12 cellular contexts compared by ENCODE assay signal in the genomic region with DNA sequence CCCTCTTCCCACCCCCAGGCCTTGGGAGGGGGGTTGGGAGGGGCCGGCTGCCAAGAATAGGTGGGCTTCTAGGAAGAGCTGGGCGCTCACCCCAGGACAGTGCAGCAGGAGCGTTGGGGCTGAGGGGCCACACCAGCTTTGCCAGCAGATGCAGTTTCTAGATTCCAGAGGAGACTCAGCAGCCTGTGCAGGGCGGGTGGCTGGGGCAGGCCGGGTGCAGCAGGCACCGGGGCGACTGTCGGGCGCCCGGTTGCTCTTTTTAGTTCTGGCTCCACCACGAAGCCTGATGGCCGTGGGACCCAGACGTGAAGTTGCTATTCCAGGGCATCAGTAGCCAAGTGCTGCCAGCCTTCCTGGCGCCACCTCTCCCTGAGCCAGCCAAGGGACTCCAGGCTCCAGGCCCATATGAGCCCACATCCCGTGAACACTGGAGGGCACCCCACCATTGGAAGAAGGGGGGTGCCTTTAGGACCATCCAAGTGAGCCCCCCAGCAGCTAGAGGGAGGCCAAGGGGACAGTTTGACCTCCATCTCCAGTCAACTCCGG. TPM values are rescaled to one million over a fixed set of nuclear protein-coding genes. Genes with fewer than 3 reads are reported as not detected.
"Had no signal": no experiment of that assay in that cellular context is flagged by ENCODE, and none has a peak within 500 bp of the region (broad histone marks: within the 10 kb centered on the region; RNA-seq: fewer than 3 reads in every experiment).

No MANE protein-coding gene starts in this region.

- ATAC-seq: activated CD8-positive, alpha-beta memory T cell treated with anti-CD3 and anti-CD28 coated beads, Interleukin-2, amount 10 ng/mL, durations not matched to agents 7 days and 5 days; foreskin keratinocyte; stimulated activated effector memory CD8-positive, alpha-beta T cell treated with anti-CD3 and anti-CD28 coated beads, Interleukin-12 subunit alpha, Interleukin-12 subunit beta, amount 100 ng/mL, for 72 hours had no signal

- H3K9me3 Mint-ChIP-seq: activated naive CD4-positive, alpha-beta T cell treated with anti-CD3 and anti-CD28 coated beads, Interleukin-2, amount 50 U/mL, for 24 hours; activated T-cell treated with anti-CD3 and anti-CD28 coated beads, Interleukin-2, amount 50 U/mL, for 24 hours; stimulated activated effector memory CD8-positive, alpha-beta T cell treated with anti-CD3 and anti-CD28 coated beads, Interleukin-12 subunit alpha, Interleukin-12 subunit beta, amount 100 ng/mL, for 72 hours; T-helper 2 cell treated with Interferon-gamma antibody and Interleukin-4, amounts not matched to agents 5 μg/mL and 100 μg/mL, for 36 hours had no signal

- DNase-seq: activated CD4-positive, alpha-beta T cell treated with anti-CD3 and anti-CD28 coated beads for 1 hour; activated CD4-positive, alpha-beta T cell treated with anti-CD3 and anti-CD28 coated beads, Interleukin-2, amount 50 U/mL, for 48 hours; activated CD8-positive, alpha-beta memory T cell treated with anti-CD3 and anti-CD28 coated beads, Interleukin-2, amount 10 ng/mL, durations not matched to agents 7 days and 5 days; activated effector memory CD4-positive, alpha-beta T cell treated with Interleukin-2 at 50 U/mL for 16 hours; activated T-cell treated with anti-CD3 and anti-CD28 coated beads, Interleukin-2, amount 50 U/mL, for 24 hours; dorsolateral prefrontal cortex; foreskin keratinocyte; small intestine had no signal

- H3K4me3 Mint-ChIP-seq: activated CD8-positive, alpha-beta memory T cell treated with anti-CD3 and anti-CD28 coated beads, Interleukin-2, amount 10 ng/mL, durations not matched to agents 7 days and 5 days; activated naive CD4-positive, alpha-beta T cell treated with anti-CD3 and anti-CD28 coated beads, Interleukin-2, amount 50 U/mL, for 24 hours; activated T-cell treated with anti-CD3 and anti-CD28 coated beads, Interleukin-2, amount 50 U/mL, for 24 hours; neural progenitor cell; stimulated activated effector memory CD8-positive, alpha-beta T cell treated with anti-CD3 and anti-CD28 coated beads, Interleukin-12 subunit alpha, Interleukin-12 subunit beta, amount 100 ng/mL, for 72 hours; T-helper 2 cell treated with Interferon-gamma antibody and Interleukin-4, amounts not matched to agents 5 μg/mL and 100 μg/mL, for 36 hours had no signal

- H3K27ac Mint-ChIP-seq: activated CD8-positive, alpha-beta memory T cell treated with anti-CD3 and anti-CD28 coated beads, Interleukin-2, amount 10 ng/mL, durations not matched to agents 7 days and 5 days; activated naive CD4-positive, alpha-beta T cell treated with anti-CD3 and anti-CD28 coated beads, Interleukin-2, amount 50 U/mL, for 24 hours; activated T-cell treated with anti-CD3 and anti-CD28 coated beads, Interleukin-2, amount 50 U/mL, for 24 hours; neural progenitor cell; stimulated activated effector memory CD8-positive, alpha-beta T cell treated with anti-CD3 and anti-CD28 coated beads, Interleukin-12 subunit alpha, Interleukin-12 subunit beta, amount 100 ng/mL, for 72 hours; T-helper 2 cell treated with Interferon-gamma antibody and Interleukin-4, amounts not matched to agents 5 μg/mL and 100 μg/mL, for 36 hours had no signal

- H3K27me3 Mint-ChIP-seq: activated CD8-positive, alpha-beta memory T cell treated with anti-CD3 and anti-CD28 coated beads, Interleukin-2, amount 10 ng/mL, durations not matched to agents 7 days and 5 days; activated naive CD4-positive, alpha-beta T cell treated with anti-CD3 and anti-CD28 coated beads, Interleukin-2, amount 50 U/mL, for 24 hours had no signal

RNA-seq across cellular contexts. Expression of gene SRPK3, which starts 19.4 kb away (rescaled TPM):
- total RNA-seq: activated CD8-positive, alpha-beta memory T cell treated with anti-CD3 and anti-CD28 coated beads, Interleukin-2, amount 10 ng/mL, durations not matched to agents 7 days and 5 days had no signal
